1 cellular context compared by ENCODE assay signal in the genomic region with DNA sequence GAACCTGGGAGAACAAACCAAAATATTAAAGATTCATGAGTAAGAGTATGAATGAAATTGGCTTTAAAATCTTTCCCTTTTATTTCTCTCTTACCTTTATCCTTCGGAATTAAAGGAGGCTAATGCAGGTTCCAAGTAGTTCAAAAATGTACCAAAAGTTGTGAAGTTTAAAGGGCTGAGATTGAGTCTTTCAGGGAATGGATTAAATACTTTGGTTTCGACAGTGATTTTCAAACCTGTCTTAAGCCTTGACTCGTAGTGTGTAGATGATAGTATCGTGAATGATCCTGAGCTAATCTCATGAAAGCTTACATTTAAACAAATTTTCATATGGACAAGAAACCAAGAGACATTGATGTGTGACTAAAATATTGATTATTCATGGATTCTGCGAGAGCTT.
TF ChIP-seq lines count a peak whose summit lies in the region.

No MANE protein-coding gene starts in this region.

TF ChIP-seq in SK-N-SH, 30 proteins besides CTCF, POLR2A, EP300 and RAD21:
- no peak for TF ChIP-seq RFX5 (IDR thresholded peaks at IDR 0.05; ENCODE audit: low read length)
- TF ChIP-seq FOXJ3 (CRISPR knock-in tag; IDR thresholded peaks at IDR 0.05) = no peak
- no peak for TF ChIP-seq JUND (IDR thresholded peaks at IDR 0.05)
- TF ChIP-seq EZH2phosphoT487 (IDR thresholded peaks at IDR 0.05; ENCODE audit: borderline replicate concordance, low read depth) = no peak
- TF ChIP-seq TCF12 (IDR thresholded peaks at IDR 0.05) = no peak
- no peak for TF ChIP-seq FOXM1 (IDR thresholded peaks at IDR 0.05; ENCODE audit: low read depth)
- TF ChIP-seq ELF1 (IDR thresholded peaks at IDR 0.05) = no peak
- no peak for TF ChIP-seq TEAD4 (IDR thresholded peaks at IDR 0.05; ENCODE audit: borderline replicate concordance, insufficient read depth)
- no peak for TF ChIP-seq MEF2A (IDR thresholded peaks at IDR 0.05; ENCODE audit: borderline replicate concordance, low read depth)
- TF ChIP-seq PBX3 (IDR thresholded peaks at IDR 0.05) = no peak
- TF ChIP-seq FOSL2 (IDR thresholded peaks at IDR 0.05; ENCODE audit: borderline replicate concordance, low read depth) = no peak
- no peak for TF ChIP-seq NFIC (IDR thresholded peaks at IDR 0.05; ENCODE audit: borderline replicate concordance)
- TF ChIP-seq IRF3 (IDR thresholded peaks at IDR 0.05; ENCODE audit: low read depth, low read length) = no peak
- no peak for TF ChIP-seq POLR2AphosphoS5 (IDR thresholded peaks at IDR 0.05; ENCODE audit: low read depth, low read length)
- no peak for TF ChIP-seq SIN3A (IDR thresholded peaks at IDR 0.05; ENCODE audit: borderline replicate concordance, low read depth, low read length)
- TF ChIP-seq, protein P1, sequence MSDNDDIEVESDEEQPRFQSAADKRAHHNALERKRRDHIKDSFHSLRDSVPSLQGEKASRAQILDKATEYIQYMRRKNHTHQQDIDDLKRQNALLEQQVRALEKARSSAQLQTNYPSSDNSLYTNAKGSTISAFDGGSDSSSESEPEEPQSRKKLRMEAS (IDR thresholded peaks at IDR 0.05; ENCODE audit: low read depth) = no peak
